24 cellular contexts compared by ENCODE assay signal in the genomic region with DNA sequence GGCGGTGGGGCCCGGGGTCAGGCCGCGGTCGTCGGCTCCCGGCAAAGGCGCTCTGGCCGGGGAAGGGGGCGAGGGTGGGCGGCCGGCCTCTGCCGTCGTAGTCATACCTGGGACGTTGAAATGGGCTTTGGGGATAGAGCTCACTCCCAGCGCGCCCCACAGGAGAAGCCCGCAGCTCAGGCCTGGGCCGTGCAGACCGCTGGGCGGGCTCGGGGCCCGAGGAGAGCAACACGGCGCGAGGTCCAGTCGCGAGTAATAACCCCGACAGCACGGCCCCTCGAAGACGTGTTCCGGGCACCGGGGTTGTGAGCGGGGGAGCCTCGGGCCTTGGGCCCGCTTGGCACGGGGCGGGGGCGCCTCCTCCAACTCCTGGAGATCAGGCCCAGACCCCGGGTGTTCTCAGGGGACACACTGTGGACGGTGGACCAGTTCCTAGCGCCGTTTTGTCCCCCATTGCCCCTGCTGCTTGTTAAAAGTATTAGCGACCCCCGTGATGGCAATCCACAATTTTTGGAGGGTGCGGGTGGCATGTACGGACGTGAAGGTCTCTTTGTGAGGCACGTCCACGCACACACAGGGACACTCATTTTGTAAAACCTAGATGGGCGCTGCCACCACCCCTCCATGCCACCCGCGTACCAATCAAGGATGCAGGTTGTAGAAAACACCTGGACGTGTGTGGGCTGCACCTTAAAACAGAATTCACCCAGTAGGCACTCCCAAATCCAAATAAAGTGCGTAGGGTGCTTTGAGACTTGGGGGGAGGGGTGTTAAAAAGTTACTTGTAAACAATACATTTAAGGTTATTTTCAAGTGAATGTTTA. TPM values are rescaled to one million over a fixed set of nuclear protein-coding genes. Genes with fewer than 3 reads are reported as not detected.
A peak's percentile ranks its signal among the peaks of the same experiment; 100 is the strongest.
DNase-seq lines count a peak whose midpoint lies in the region; ATAC-seq and TF ChIP-seq lines count a peak whose summit lies in the region.
"Had no signal": no experiment of that assay in that cellular context is flagged by ENCODE, and none has a peak within 500 bp of the region (broad histone marks: within the 10 kb centered on the region; RNA-seq: fewer than 3 reads in every experiment).

No MANE protein-coding gene starts in this region.

- H3K36me3 ChIP-seq in osteoblast (ENCODE audit: insufficient read depth, low read length) (peaks cover 6% of the 10 kb centered on the region), MG63 (no peaks in the 10 kb centered on the region)
- H3K36me3 ChIP-seq: esophagus muscularis mucosa, upper lobe of left lung had no signal

- H3K4me1 ChIP-seq in right cardiac atrium (ENCODE audit: control insufficient read depth, insufficient read depth, low read length), result peaks cover 2% of the 10 kb centered on the region
- peaks cover 58% of the 10 kb centered on the region for H3K4me1 ChIP-seq in osteoblast (ENCODE audit: insufficient read depth, low read length)
- H3K4me1 ChIP-seq: BLaER1 had no signal

- H4K20me1 ChIP-seq in osteoblast (ENCODE audit: insufficient read depth, low read length), result no peaks in the 10 kb centered on the region

- H3K79me2 ChIP-seq in osteoblast (ENCODE audit: insufficient read depth, low read length), result peaks cover 91% of the 10 kb centered on the region

- intact Hi-C loops in right cardiac atrium (cut with DNase I) (no loop called here), left cardiac atrium (cut with DNase I) (no loop called here)

- peak in 2 of 3 donors; percentile 57 to 60 for DNase-seq in right cardiac atrium
- DNase-seq in left cardiac atrium, result no peak
- peak; percentile 77 for DNase-seq in osteoblast (ENCODE audit: insufficient read length, low spot score, missing footprints)
- no peak for DNase-seq in CD1c-positive myeloid dendritic cell (ENCODE audit: extremely low spot score)
- no peak for DNase-seq in MG63
- DNase-seq: activated CD4-positive, alpha-beta T cell treated with anti-CD3 and anti-CD28 coated beads, Interleukin-2, amount 10 ng/mL, durations not matched to agents 7 days and 5 days; activated naive CD4-positive, alpha-beta T cell treated with anti-CD3 and anti-CD28 coated beads, Interleukin-2, amount 50 U/mL, for 16 hours; DMS 273 treated with DMSO at 0.1 percent for 48 hours; islet precursor cell; midbrain; NCI-H1048; NCI-H82; occipital lobe; stimulated activated CD4-positive, alpha-beta T cell treated with anti-CD3 and anti-CD28 coated beads, Interleukin-4, amount 100 ng/mL, for 4 hours had no signal

- ATAC-seq in right cardiac atrium, result peak in 1 of 2 donors; percentile 3
- no peak for ATAC-seq in left cardiac atrium
- ATAC-seq in GM19395 (IDR thresholded peaks at IDR 0.05; ENCODE audit: unreplicated experiment), result no peak
- ATAC-seq in HG03520 (IDR thresholded peaks at IDR 0.05; ENCODE audit: unreplicated experiment), result no peak
- ATAC-seq: Panc1, SK-N-SH treated with all-trans-retinoic acid at 6 μM for 48 hours had no signal

- 68% methylated on average over 56 of the region's 56 CpGs for WGBS in right cardiac atrium

- H3K4me3 ChIP-seq in right cardiac atrium (ENCODE audit: low read length) (no peak overlapping the region), iPS-18c (ENCODE audit: insufficient read depth, low read depth, low read length) (peak overlapping the region; percentile 20; the same call in 1 of the 2 replicates), osteoblast (ENCODE audit: insufficient read depth, low read length) (no peak overlapping the region), MG63 (no peak overlapping the region)
- H3K4me3 ChIP-seq: BLaER1 had no signal

- H3K27me3 ChIP-seq in right cardiac atrium (ENCODE audit: control insufficient read depth, insufficient read depth) (no peaks in the 10 kb centered on the region), osteoblast (ENCODE audit: insufficient read depth, low read length) (no peaks in the 10 kb centered on the region), MG63 (no peaks in the 10 kb centered on the region)

- TF ChIP-seq CTCF in osteoblast (IDR thresholded peaks at IDR 0.05; ENCODE audit: extremely low read depth, low read depth, low read length), result no peak

- H3K4me2 ChIP-seq in osteoblast (ENCODE audit: insufficient read depth, low read length), result no peak overlapping the region
- H3K4me2 ChIP-seq: BLaER1, KMS-11 had no signal

- H3K27ac ChIP-seq in right cardiac atrium (ENCODE audit: low read length) (no peak overlapping the region), osteoblast (ENCODE audit: low read depth, low read length) (no peak overlapping the region)
- H3K27ac ChIP-seq: BLaER1, HL-60, KMS-11, upper lobe of left lung had no signal

- no peak overlapping the region for H2AFZ ChIP-seq in osteoblast (ENCODE audit: low read length)

- H3K9me3 ChIP-seq in right cardiac atrium (ENCODE audit: control insufficient read depth, low read length), result no peaks in the 10 kb centered on the region
- peaks cover 2% of the 10 kb centered on the region for H3K9me3 ChIP-seq in iPS-18c (ENCODE audit: control insufficient read depth, insufficient read depth, low read length)
- no peaks in the 10 kb centered on the region for H3K9me3 ChIP-seq in osteoblast (ENCODE audit: low read depth, low read length)
- no peaks in the 10 kb centered on the region for H3K9me3 ChIP-seq in MG63
- H3K9me3 ChIP-seq: esophagus muscularis mucosa, upper lobe of left lung had no signal

RNA-seq across cellular contexts. Expression of gene FOXC1, which starts 11.0 kb away (rescaled TPM):
- total RNA-seq in right cardiac atrium (10 to 100 TPM; 15.1 to 25.0 (median 21.9) TPM), left cardiac atrium (10 to 100 TPM in 1 of 2 donors, 1 to 10 TPM in 1; 5.5 to 25.9 TPM), osteoblast (39.4 and 41.0 TPM in 2 replicates)
- 7.2 TPM for polyA plus RNA-seq in right cardiac atrium
- 2.2 and 5.5 TPM in 2 replicates for total RNA-seq in MG63 (2014; rRNA removed; shearing (Covaris generic); ENCODE audit: low replicate concordance)
- total RNA-seq: activated CD4-positive, alpha-beta T cell treated with anti-CD3 and anti-CD28 coated beads, Interleukin-2, amount 10 ng/mL, durations not matched to agents 7 days and 5 days had no signal

Comparison
In these comparisons a context has a peak if more than half of its experiments do, and no peak if none do; other contexts are left out.
1. DNase-seq: peak in right cardiac atrium (2 of 3) and osteoblast (single experiment); none in left cardiac atrium (single experiment), CD1c-positive myeloid dendritic cell (single experiment) and MG63 (single experiment).